In genomic region chr18:62842898-62843297, GRCh38 we compare ENCODE assay signal across 17 cellular contexts.
DNase-seq lines count a peak whose midpoint lies in the region; ATAC-seq, FAIRE-seq and TF ChIP-seq lines count a peak whose summit lies in the region.
"Had no signal": no experiment of that assay in that cellular context is flagged by ENCODE, and none has a peak within 500 bp of the region (broad histone marks: within the 10 kb centered on the region; RNA-seq: fewer than 3 reads in every experiment).

No MANE protein-coding gene starts in this region.

- ATAC-seq in HepG2 (no peak), right lobe of liver (no peak)
- ATAC-seq: GM12878 had no signal

- no peak overlapping the region for H3K9ac ChIP-seq in HepG2 (ENCODE audit: insufficient read depth, low read depth, low read length)
- H3K9ac ChIP-seq in kidney (ENCODE audit: low read length in 2 of 2): no peak overlapping the region
- no peak overlapping the region for H3K9ac ChIP-seq in SK-N-SH
- H3K9ac ChIP-seq: BLaER1 had no signal

- H3K79me2 ChIP-seq in HepG2 (ENCODE audit: insufficient read depth, low read length) (peaks cover 2% of the 10 kb centered on the region), SK-N-SH (ENCODE audit: insufficient read depth) (no peaks in the 10 kb centered on the region)

- H3K4me1 ChIP-seq in HepG2 (ENCODE audit: insufficient read depth, low read length): peaks cover 5% of the 10 kb centered on the region; the same call in 1 of the 2 replicates
- H3K4me1 ChIP-seq in right lobe of liver: peaks cover 0 to 34% (median 4%) of the 10 kb centered on the region in 4 donors
- H3K4me1 ChIP-seq in kidney (ENCODE audit: control insufficient read depth in 1 of 2, insufficient read depth in 1 of 2, low read depth in 1 of 2, low read length in 2 of 2): peaks cover 0 to 2% of the 10 kb centered on the region in 2 donors
- no peaks in the 10 kb centered on the region for H3K4me1 ChIP-seq in SK-N-SH (ENCODE audit: control insufficient read depth in 1 of 2, insufficient read depth in 2 of 2, low read depth in 1 of 2, low read length in 1 of 2)
- H3K4me1 ChIP-seq: BLaER1, Caco-2 had no signal

- H2AFZ ChIP-seq in HepG2 (ENCODE audit: low read length) (no peak overlapping the region), SK-N-SH (ENCODE audit: low read depth) (no peak overlapping the region)

- no peak for TF ChIP-seq CTCF in HepG2 (CRISPR knock-in tag; IDR thresholded peaks at IDR 0.05)
- no peak for TF ChIP-seq CTCF in right lobe of liver (IDR thresholded peaks at IDR 0.05)
- TF ChIP-seq CTCF in kidney (IDR thresholded peaks at IDR 0.05; ENCODE audit: borderline replicate concordance, extremely low read depth, insufficient read depth): no peak
- TF ChIP-seq CTCF in chondrocyte (IDR thresholded peaks at IDR 0.05): no peak
- TF ChIP-seq CTCF in SK-N-SH (IDR thresholded peaks at IDR 0.05): no peak

- no peak for TF ChIP-seq POLR2A in HepG2 (IDR thresholded peaks at IDR 0.05; ENCODE audit: insufficient read depth in 1 of 2, low read depth in 2 of 2, low read length in 2 of 2)
- TF ChIP-seq POLR2A in right lobe of liver (IDR thresholded peaks at IDR 0.05): no peak

- H3F3A ChIP-seq in SK-N-SH (replicated peaks; ENCODE audit: insufficient read depth): no peaks in the 10 kb centered on the region

- no peaks in the 10 kb centered on the region for H3K27me3 Mint-ChIP-seq in chondrocyte (ENCODE audit: low read depth)

- H3K9me2 ChIP-seq in SK-N-SH: no peaks in the 10 kb centered on the region

- CTCF ChIA-PET in HepG2 (lab: Yijun Ruan, JAX; ENCODE audit: low intra/inter-chr PET ratio, low total read pairs): no interaction called here
- CTCF ChIA-PET in SK-N-SH (lab: Yijun Ruan, JAX): no interaction called here

- H3K27me3 ChIP-seq in HepG2 (ENCODE audit: control insufficient read depth in 1 of 2, insufficient read depth in 2 of 2, low read length in 2 of 2) (no peaks in the 10 kb centered on the region), right lobe of liver (no peaks in the 10 kb centered on the region), SK-N-SH (ENCODE audit: insufficient read depth) (no peaks in the 10 kb centered on the region)
- H3K27me3 ChIP-seq: BLaER1 had no signal

- no peak for FAIRE-seq in HepG2 (lab: Jason Lieb, UNC)
- FAIRE-seq in kidney (lab: Jason Lieb, UNC): peak; percentile 60
- FAIRE-seq: GM12878 had no signal

- H3K4me1 Mint-ChIP-seq in chondrocyte (ENCODE audit: low read depth): no peaks in the 10 kb centered on the region

- intact Hi-C loops in HepG2 (cut with micrococcal nuclease; ENCODE audit: unreplicated experiment): no loop called here
- intact Hi-C loops in right lobe of liver (cut with DNase I): no loop called here
- intact Hi-C loops in kidney (cut with DNase I): no loop called here

- POLR2A ChIA-PET in HepG2 (lab: Yijun Ruan, JAX) (no interaction called here), SK-N-SH (lab: Yijun Ruan, JAX) (no interaction called here)

- in situ Hi-C loops in HepG2 (cut with HindIII; ENCODE audit: extremely low pct_ligation_motif_present, low pct_unique_long_range_greater_than_20kb): no loop called here

- no peak for TF ChIP-seq RAD21 in HepG2 (CRISPR knock-in tag; IDR thresholded peaks at IDR 0.05)
- TF ChIP-seq RAD21 in SK-N-SH (IDR thresholded peaks at IDR 0.05; ENCODE audit: low read length): no peak

- no peak overlapping the region for H3K4me3 Mint-ChIP-seq in chondrocyte (ENCODE audit: unreplicated experiment)
- H3K4me3 Mint-ChIP-seq: CD8-positive, alpha-beta memory T cell; H9 had no signal

- H3K27ac Mint-ChIP-seq in chondrocyte (ENCODE audit: unreplicated experiment): no peak overlapping the region
- H3K27ac Mint-ChIP-seq: CD8-positive, alpha-beta memory T cell had no signal

- H3K9me3 Mint-ChIP-seq in chondrocyte (ENCODE audit: low read depth): no peaks in the 10 kb centered on the region
- H3K9me3 Mint-ChIP-seq: CD8-positive, alpha-beta memory T cell; H9 had no signal

- TSS peak; percentile 10 for BruUV-seq in HepG2 (replicated peaks; lab: Mats Ljungman, UMichigan)

- H3K36me3 ChIP-seq in HepG2 (replicated peaks in 1 of 2; ENCODE audit: control insufficient read depth in 1 of 2, insufficient read depth in 2 of 2, low read length in 2 of 2): peaks cover 0 to 24% of the 10 kb centered on the region in 2 experiments; a peak in 3 of 5 replicates
- no peaks in the 10 kb centered on the region for H3K36me3 ChIP-seq in right lobe of liver
- H3K36me3 ChIP-seq in kidney (ENCODE audit: control insufficient read depth in 1 of 2, insufficient read depth in 2 of 2, low read length in 2 of 2): no peaks in the 10 kb centered on the region
- peaks cover 0 to 6% of the 10 kb centered on the region in 2 experiments for H3K36me3 ChIP-seq in SK-N-SH (replicated peaks in 1 of 2; ENCODE audit: control insufficient read depth in 1 of 2, insufficient read depth in 2 of 2, low read length in 1 of 2)

- H3K4me3 ChIP-seq in HepG2 (replicated peaks in 1 of 3; ENCODE audit: insufficient read depth in 1 of 3, low read depth in 2 of 3, low read length in 3 of 3) (no peak overlapping the region), right lobe of liver (no peak overlapping the region), kidney (ENCODE audit: low read length in 2 of 2) (no peak overlapping the region), SK-N-SH (ENCODE audit: low read depth in 2 of 2, low read length in 1 of 2) (no peak overlapping the region)
- H3K4me3 ChIP-seq: BLaER1, GM12878 had no signal

- no peaks in the 10 kb centered on the region for H4K20me1 ChIP-seq in HepG2 (ENCODE audit: insufficient read depth, low read length)
- no peaks in the 10 kb centered on the region for H4K20me1 ChIP-seq in SK-N-SH (ENCODE audit: insufficient read depth)

- WGBS in HepG2 (ENCODE audit: low lambda C conversion rate): 100% methylated on average over 1 of the region's 1 CpG
- no CpG with 5 or more reads among the region's 1 CpG for WGBS in right lobe of liver (ENCODE audit: insufficient coverage, low coverage, low lambda C conversion rate, missing lambda C conversion rate)
- 100% methylated on average over 1 of the region's 1 CpG for WGBS in SK-N-SH (ENCODE audit: low lambda C conversion rate)

- no peak overlapping the region for H3K27ac ChIP-seq in HepG2 (ENCODE audit: extremely low read length, insufficient read depth, low read length)
- H3K27ac ChIP-seq in right lobe of liver: no peak overlapping the region
- no peak overlapping the region for H3K27ac ChIP-seq in kidney (ENCODE audit: low read depth in 2 of 2, low read length in 2 of 2)
- no peak overlapping the region for H3K27ac ChIP-seq in SK-N-SH (ENCODE audit: low read depth in 2 of 2, low read length in 1 of 2)
- H3K27ac ChIP-seq: 22Rv1, BLaER1 had no signal

- peak; percentile 3 for DNase-seq in NOMO-1 treated with DMSO at 0.1 percent for 48 hours (lab: John Stamatoyannopoulos, UW; ENCODE audit: unreplicated experiment)
- DNase-seq in NOMO-1 (lab: John Stamatoyannopoulos, UW; ENCODE audit: unreplicated experiment in 2 of 2): no peak
- DNase-seq in HepG2 (ENCODE audit: low spot score): no peak
- DNase-seq in right lobe of liver: no peak
- no peak for DNase-seq in kidney
- DNase-seq in chondrocyte (ENCODE audit: low spot score): no peak
- DNase-seq in SK-N-SH: no peak
- DNase-seq: AML-193; Caco-2; CD8-positive, alpha-beta memory T cell; DMS53; GOT3; H9; IMR-90 had no signal

- H3K9me3 ChIP-seq in HepG2 (ENCODE audit: low read length): no peaks in the 10 kb centered on the region
- H3K9me3 ChIP-seq in right lobe of liver: no peaks in the 10 kb centered on the region
- no peaks in the 10 kb centered on the region for H3K9me3 ChIP-seq in kidney (ENCODE audit: control insufficient read depth in 1 of 2, low read length in 2 of 2)
- no peaks in the 10 kb centered on the region for H3K9me3 ChIP-seq in SK-N-SH
- H3K9me3 ChIP-seq: BLaER1, Caco-2 had no signal

- no peak for TF ChIP-seq EP300 in HepG2 (IDR thresholded peaks at IDR 0.05; ENCODE audit: low read depth in 2 of 2, low read length in 2 of 2)
- no peak for TF ChIP-seq EP300 in HepG2 (CRISPR knock-in tag; IDR thresholded peaks at IDR 0.05; ENCODE audit: borderline replicate concordance)
- no peak for TF ChIP-seq EP300 in SK-N-SH (IDR thresholded peaks at IDR 0.05; ENCODE audit: borderline replicate concordance in 1 of 2, low read depth in 1 of 2, low read length in 1 of 2)

- H3K4me2 ChIP-seq in HepG2 (ENCODE audit: low read depth, low read length) (no peak overlapping the region), SK-N-SH (no peak overlapping the region)
- H3K4me2 ChIP-seq: BLaER1 had no signal

- H3K36me3 Mint-ChIP-seq in chondrocyte (ENCODE audit: low read depth): no peaks in the 10 kb centered on the region

TF ChIP-seq in HepG2, 621 proteins besides CTCF, POLR2A, EP300 and RAD21 (continues in another document):
- no peak for TF ChIP-seq ZNF296 (CRISPR knock-in tag; conservative IDR thresholded peaks at IDR 0.05)

TF ChIP-seq in SK-N-SH, 30 proteins besides CTCF, POLR2A, EP300 and RAD21:
- no peak for TF ChIP-seq NRF1 (IDR thresholded peaks at IDR 0.05; ENCODE audit: low read depth, low read length)
TF ChIP-seq in SK-N-SH: peak in this region for 0.
